Comparison of ENCODE assay signal across 8 cellular contexts in the genomic region with DNA sequence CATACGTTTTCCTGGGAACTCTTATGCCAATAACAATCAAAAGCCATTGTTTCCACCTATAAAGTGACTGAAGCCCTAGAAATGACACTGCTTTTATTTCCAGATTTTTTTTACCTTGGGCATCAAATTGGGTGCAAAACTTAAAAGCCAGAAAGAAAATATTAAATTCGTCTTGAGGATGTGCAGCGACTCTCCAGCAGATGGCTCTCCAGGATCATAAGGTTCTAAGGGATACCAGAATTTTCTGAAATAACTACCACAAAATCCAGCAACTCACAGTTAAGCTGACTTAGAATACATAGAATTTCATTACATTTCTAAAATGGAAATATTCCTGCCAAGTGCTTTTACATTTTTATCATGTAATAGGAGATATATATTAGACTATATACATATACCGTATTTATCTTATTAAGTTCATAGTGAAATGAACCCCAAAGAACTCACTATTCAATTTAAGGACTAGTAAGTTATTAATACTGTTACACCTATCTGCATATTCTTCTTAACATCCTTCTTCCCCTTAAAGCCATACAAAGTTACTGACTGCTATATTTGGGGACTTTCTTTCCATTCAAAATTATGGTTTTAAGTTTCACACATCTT. TPM values are rescaled to one million over a fixed set of nuclear protein-coding genes. Genes with fewer than 3 reads are reported as not detected.
DNase-seq lines count a peak whose midpoint lies in the region; ATAC-seq, FAIRE-seq and TF ChIP-seq lines count a peak whose summit lies in the region.

No MANE protein-coding gene starts in this region.

- no peaks in the 10 kb centered on the region for H3K9me3 ChIP-seq in CD4-positive, alpha-beta T cell (ENCODE audit: control insufficient read depth, low read length)
- no peaks in the 10 kb centered on the region for H3K9me3 ChIP-seq in psoas muscle

- H3K36me3 ChIP-seq in GM23338 (ENCODE audit: insufficient read depth) (no peaks in the 10 kb centered on the region), psoas muscle (ENCODE audit: insufficient read depth in 1 of 2, low read depth in 1 of 2) (no peaks in the 10 kb centered on the region)

- H3F3A ChIP-seq in GM23338 (replicated peaks; ENCODE audit: low read depth): no peaks in the 10 kb centered on the region

- TF ChIP-seq CTCF in CD4-positive, alpha-beta T cell (IDR thresholded peaks at IDR 0.05): peak; percentile 70
- TF ChIP-seq CTCF in GM23338 (conservative IDR thresholded peaks at IDR 0.05; ENCODE audit: low read depth in 2 of 2) (peak; percentile 82 to 93), psoas muscle (IDR thresholded peaks at IDR 0.05) (peak; percentile 80)

- intact Hi-C loops in CD4-positive, alpha-beta T cell (cut with DNase I, micrococcal nuclease): loop anchor here (1.0 to 2.0 kb wide), 5 partner anchors 58 to 293 kb away; no protein-coding TSS in a partner anchor
- intact Hi-C loops in psoas muscle (cut with DNase I): loop anchor here (2.0 to 10.0 kb wide), 2 partner anchors 59 to 257 kb away; no protein-coding TSS in a partner anchor

- no peaks in the 10 kb centered on the region for H3K9me2 ChIP-seq in GM23338 (ENCODE audit: insufficient read depth)

- H3K27me3 Mint-ChIP-seq in CD4-positive, alpha-beta T cell: peaks cover 20% of the 10 kb centered on the region
- peaks cover 2% of the 10 kb centered on the region for H3K27me3 Mint-ChIP-seq in GM23338 (ENCODE audit: insufficient read depth, low read depth, poor library complexity)
- peaks cover 28% of the 10 kb centered on the region for H3K27me3 Mint-ChIP-seq in activated CD4-positive, alpha-beta memory T cell treated with anti-CD3 and anti-CD28 coated beads, Interleukin-2, amount 10 ng/mL, durations not matched to agents 7 days and 5 days

- no peaks in the 10 kb centered on the region for H3K36me3 Mint-ChIP-seq in CD4-positive, alpha-beta T cell (ENCODE audit: low read depth)
- H3K36me3 Mint-ChIP-seq in GM23338 (ENCODE audit: low read depth): no peaks in the 10 kb centered on the region
- no peaks in the 10 kb centered on the region for H3K36me3 Mint-ChIP-seq in activated CD4-positive, alpha-beta memory T cell treated with anti-CD3 and anti-CD28 coated beads, Interleukin-2, amount 10 ng/mL, durations not matched to agents 7 days and 5 days (ENCODE audit: low read depth)

- H3K9me3 Mint-ChIP-seq in CD4-positive, alpha-beta T cell: no peaks in the 10 kb centered on the region
- no peaks in the 10 kb centered on the region for H3K9me3 Mint-ChIP-seq in GM23338
- H3K9me3 Mint-ChIP-seq in activated CD4-positive, alpha-beta memory T cell treated with anti-CD3 and anti-CD28 coated beads, Interleukin-2, amount 10 ng/mL, durations not matched to agents 7 days and 5 days: no peaks in the 10 kb centered on the region

- H3K79me2 ChIP-seq in GM23338 (replicated peaks; ENCODE audit: insufficient read depth): no peaks in the 10 kb centered on the region

- no peaks in the 10 kb centered on the region for H3K4me1 Mint-ChIP-seq in CD4-positive, alpha-beta T cell (ENCODE audit: low read depth)
- H3K4me1 Mint-ChIP-seq in GM23338: no peaks in the 10 kb centered on the region
- peaks cover 3% of the 10 kb centered on the region for H3K4me1 Mint-ChIP-seq in activated CD4-positive, alpha-beta memory T cell treated with anti-CD3 and anti-CD28 coated beads, Interleukin-2, amount 10 ng/mL, durations not matched to agents 7 days and 5 days

- CTCF ChIA-PET in CD4-positive, alpha-beta T cell (lab: Charles Lee): interaction anchor here (0.6 kb wide), 1 partner anchor 293 kb away, joined by 3 read pairs; no protein-coding TSS in a partner anchor
- CTCF ChIA-PET in activated CD4-positive, alpha-beta memory T cell treated with anti-CD3 and anti-CD28 coated beads, Interleukin-2, amount 10 ng/mL, durations not matched to agents 7 days and 5 days (lab: Charles Lee): interaction anchor here (0.5 to 1.8 kb wide), 5 partner anchors 10 to 91 kb away, joined by 3 to 8 read pairs (median 3); no protein-coding TSS in a partner anchor

- H2AFZ ChIP-seq in GM23338: no peak overlapping the region

- POLR2A ChIA-PET in CD4-positive, alpha-beta T cell (lab: Charles Lee): no interaction called here
- POLR2A ChIA-PET in activated CD4-positive, alpha-beta memory T cell treated with anti-CD3 and anti-CD28 coated beads, Interleukin-2, amount 10 ng/mL, durations not matched to agents 7 days and 5 days (lab: Charles Lee): interaction anchor here (0.7 to 1.0 kb wide), 2 partner anchors 60 to 119 kb away, joined by 3 to 6 read pairs; no protein-coding TSS in a partner anchor

- peak in 6 of 10 experiments; percentile 2 to 23 (median 8) for DNase-seq in CD4-positive, alpha-beta T cell
- DNase-seq in GM23338 (ENCODE audit: low spot score) (peak; percentile 75), NCI-H446 (lab: John Stamatoyannopoulos, UW) (peak; percentile 36 to 68), frontal cortex (ENCODE audit: low spot score in 2 of 2) (peak; percentile 46 to 56), psoas muscle (no peak)
- DNase-seq in activated CD4-positive, alpha-beta memory T cell treated with anti-CD3 and anti-CD28 coated beads, Interleukin-2, amount 10 ng/mL, durations not matched to agents 7 days and 5 days: peak; percentile 41

- H3K4me3 Mint-ChIP-seq in CD4-positive, alpha-beta T cell: no peak overlapping the region
- no peak overlapping the region for H3K4me3 Mint-ChIP-seq in GM23338
- H3K4me3 Mint-ChIP-seq in activated CD4-positive, alpha-beta memory T cell treated with anti-CD3 and anti-CD28 coated beads, Interleukin-2, amount 10 ng/mL, durations not matched to agents 7 days and 5 days: no peak overlapping the region

- no peaks in the 10 kb centered on the region for H3K27me3 ChIP-seq in CD4-positive, alpha-beta T cell (ENCODE audit: control insufficient read depth, insufficient read depth, low read length)
- no peaks in the 10 kb centered on the region for H3K27me3 ChIP-seq in GM23338 (ENCODE audit: insufficient read depth)
- H3K27me3 ChIP-seq in psoas muscle (ENCODE audit: insufficient read depth in 3 of 3, low read length in 2 of 3): no peaks in the 10 kb centered on the region

- H3K4me3 ChIP-seq in GM23338: no peak overlapping the region
- H3K4me3 ChIP-seq in psoas muscle: no peak overlapping the region

- H3K4me1 ChIP-seq in GM23338 (ENCODE audit: insufficient read depth) (no peaks in the 10 kb centered on the region), psoas muscle (no peaks in the 10 kb centered on the region)

- no peak overlapping the region for H3K27ac Mint-ChIP-seq in CD4-positive, alpha-beta T cell
- no peak overlapping the region for H3K27ac Mint-ChIP-seq in GM23338
- no peak overlapping the region for H3K27ac Mint-ChIP-seq in activated CD4-positive, alpha-beta memory T cell treated with anti-CD3 and anti-CD28 coated beads, Interleukin-2, amount 10 ng/mL, durations not matched to agents 7 days and 5 days

- no peak overlapping the region for H3K27ac ChIP-seq in CD4-positive, alpha-beta T cell (ENCODE audit: low read depth, low read length)
- H3K27ac ChIP-seq in GM23338 (ENCODE audit: low read depth): no peak overlapping the region
- no peak overlapping the region for H3K27ac ChIP-seq in psoas muscle

- no peak for ATAC-seq in CD4-positive, alpha-beta T cell (ENCODE audit: poor library complexity)
- ATAC-seq in GM23338 (no peak), psoas muscle (peak in 3 of 4 donors; percentile 45 to 67 (median 51)), HG03342 (IDR thresholded peaks at IDR 0.05; ENCODE audit: unreplicated experiment) (no peak), GM18868 (IDR thresholded peaks at IDR 0.05; ENCODE audit: unreplicated experiment) (no peak)

- H3K4me2 ChIP-seq in GM23338: no peak overlapping the region

- no peaks in the 10 kb centered on the region for H4K20me1 ChIP-seq in GM23338 (replicated peaks; ENCODE audit: insufficient read depth)

- 25 to 29% (median 26%) methylated on average over 4 of the region's 4 CpGs for WGBS in psoas muscle, 3 donors

- peak; percentile 95 for FAIRE-seq in frontal cortex (lab: Jason Lieb, UNC)

TF ChIP-seq in GM23338, 12 proteins besides CTCF, POLR2A, EP300 and RAD21 (continues in another document):
- TF ChIP-seq ZNF331 (CRISPR knock-in tag; IDR thresholded peaks at IDR 0.05; ENCODE audit: low read depth) (no peak), EZH2phosphoT487 (IDR thresholded peaks at IDR 0.05; ENCODE audit: unreplicated experiment) (no peak), NANOG (IDR thresholded peaks at IDR 0.05; ENCODE audit: borderline replicate concordance) (no peak)
- TF ChIP-seq, protein P1, sequence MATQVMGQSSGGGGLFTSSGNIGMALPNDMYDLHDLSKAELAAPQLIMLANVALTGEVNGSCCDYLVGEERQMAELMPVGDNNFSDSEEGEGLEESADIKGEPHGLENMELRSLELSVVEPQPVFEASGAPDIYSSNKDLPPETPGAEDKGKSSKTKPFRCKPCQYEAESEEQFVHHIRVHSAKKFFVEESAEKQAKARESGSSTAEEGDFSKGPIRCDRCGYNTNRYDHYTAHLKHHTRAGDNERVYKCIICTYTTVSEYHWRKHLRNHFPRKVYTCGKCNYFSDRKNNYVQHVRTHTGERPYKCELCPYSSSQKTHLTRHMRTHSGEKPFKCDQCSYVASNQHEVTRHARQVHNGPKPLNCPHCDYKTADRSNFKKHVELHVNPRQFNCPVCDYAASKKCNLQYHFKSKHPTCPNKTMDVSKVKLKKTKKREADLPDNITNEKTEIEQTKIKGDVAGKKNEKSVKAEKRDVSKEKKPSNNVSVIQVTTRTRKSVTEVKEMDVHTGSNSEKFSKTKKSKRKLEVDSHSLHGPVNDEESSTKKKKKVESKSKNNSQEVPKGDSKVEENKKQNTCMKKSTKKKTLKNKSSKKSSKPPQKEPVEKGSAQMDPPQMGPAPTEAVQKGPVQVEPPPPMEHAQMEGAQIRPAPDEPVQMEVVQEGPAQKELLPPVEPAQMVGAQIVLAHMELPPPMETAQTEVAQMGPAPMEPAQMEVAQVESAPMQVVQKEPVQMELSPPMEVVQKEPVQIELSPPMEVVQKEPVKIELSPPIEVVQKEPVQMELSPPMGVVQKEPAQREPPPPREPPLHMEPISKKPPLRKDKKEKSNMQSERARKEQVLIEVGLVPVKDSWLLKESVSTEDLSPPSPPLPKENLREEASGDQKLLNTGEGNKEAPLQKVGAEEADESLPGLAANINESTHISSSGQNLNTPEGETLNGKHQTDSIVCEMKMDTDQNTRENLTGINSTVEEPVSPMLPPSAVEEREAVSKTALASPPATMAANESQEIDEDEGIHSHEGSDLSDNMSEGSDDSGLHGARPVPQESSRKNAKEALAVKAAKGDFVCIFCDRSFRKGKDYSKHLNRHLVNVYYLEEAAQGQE (IDR thresholded peaks at IDR 0.05; ENCODE audit: unreplicated experiment): no peak

RNA-seq across cellular contexts. Expression of a gene that starts 44.0 kb away (rescaled TPM):
- not detected for total RNA-seq in CD4-positive, alpha-beta T cell
- total RNA-seq in GM23338 (2014; rRNA removed; shearing (Covaris generic)): 20.2 and 30.8 TPM in 2 replicates
- polyA plus RNA-seq in GM23338 (2016; fragmentation: Nextera tagmentation; extraction: Ambion mirVana): 13.9 and 15.5 TPM in 2 replicates
- total RNA-seq in activated CD4-positive, alpha-beta memory T cell treated with anti-CD3 and anti-CD28 coated beads, Interleukin-2, amount 10 ng/mL, durations not matched to agents 7 days and 5 days: not detected
- total RNA-seq in frontal cortex: 54.2 TPM
- total RNA-seq in psoas muscle: 1 to 10 TPM in 1 of 4 donors, under 1 TPM in 3; 0.58 to 3.2 (median 0.85) TPM
- polyA plus RNA-seq in psoas muscle: under 1 TPM; 0.17 to 0.74 (median 0.43) TPM

Comparison
In these comparisons a context has a peak if more than half of its experiments do, and no peak if none do; other contexts are left out.
1. ATAC-seq: peak in psoas muscle (3 of 4); none in CD4-positive, alpha-beta T cell (single experiment), GM23338 (single experiment), HG03342 (single experiment) and GM18868 (single experiment).
2. DNase-seq: peak in CD4-positive, alpha-beta T cell (6 of 10), GM23338 (single experiment), NCI-H446 (2 of 2), activated CD4-positive, alpha-beta memory T cell treated with anti-CD3 and anti-CD28 coated beads, Interleukin-2, amount 10 ng/mL, durations not matched to agents 7 days and 5 days (single experiment) and frontal cortex (2 of 2); none in psoas muscle (0 of 2).
3. Peak in every context shown above with its lines, with median percentiles within 50 percentile points of each other: CTCF ChIP-seq.